In genomic region chr12:11824736-11825135, GRCh38 we compare ENCODE assay signal across 2 cellular contexts.
TF ChIP-seq lines count a peak whose summit lies in the region.

No MANE protein-coding gene starts in this region.

TF ChIP-seq in GM12878, 131 proteins besides CTCF, POLR2A, EP300 and RAD21:
- TF ChIP-seq ZBTB33 (IDR thresholded peaks at IDR 0.05) (no peak), PAX8 (IDR thresholded peaks at IDR 0.05) (no peak), PML (IDR thresholded peaks at IDR 0.05; ENCODE audit: low read length) (0 out of 2 replicates have a peak, but pooled peaks have one; percentile 1), MEF2B (IDR thresholded peaks at IDR 0.05; ENCODE audit: partially characterized antibody, poor library complexity, severe bottlenecking) (no peak), TARDBP (IDR thresholded peaks at IDR 0.05; ENCODE audit: borderline replicate concordance) (no peak)

TF ChIP-seq in HepG2, 621 proteins besides CTCF, POLR2A, EP300 and RAD21:
- TF ChIP-seq NFIB (CRISPR knock-in tag; IDR thresholded peaks at IDR 0.05; ENCODE audit: borderline replicate concordance) = no peak
- TF ChIP-seq STAT5B (CRISPR knock-in tag; IDR thresholded peaks at IDR 0.05) = no peak
- TF ChIP-seq EHMT2 (IDR thresholded peaks at IDR 0.05; ENCODE audit: borderline replicate concordance, low read depth, low read length) = no peak
